Comparison of ENCODE assay signal across 23 cellular contexts in the genomic region with DNA sequence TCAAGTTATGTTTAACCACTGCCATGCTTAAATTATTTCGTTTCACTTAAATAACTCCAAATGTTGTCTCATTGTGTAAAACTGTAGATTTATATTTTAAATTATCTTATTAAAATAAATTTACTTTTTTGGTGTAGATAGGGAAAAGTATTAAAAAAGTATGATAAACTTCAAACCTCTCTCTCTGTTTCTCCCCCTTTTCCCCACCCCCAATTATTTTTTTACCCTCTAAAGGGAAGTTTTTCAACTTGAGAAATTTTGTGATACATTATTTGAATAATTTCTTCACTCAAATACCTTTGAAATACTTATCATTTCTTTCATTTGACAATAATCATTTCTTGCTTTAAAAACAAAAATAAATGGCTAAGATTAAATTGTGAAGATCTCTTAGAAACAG.
DNase-seq lines count a peak whose midpoint lies in the region; ATAC-seq, FAIRE-seq and TF ChIP-seq lines count a peak whose summit lies in the region.
"Had no signal": no experiment of that assay in that cellular context is flagged by ENCODE, and none has a peak within 500 bp of the region (broad histone marks: within the 10 kb centered on the region; RNA-seq: fewer than 3 reads in every experiment).

No MANE protein-coding gene starts in this region.

- 21% methylated on average over 1 of the region's 1 CpG for WGBS in HepG2 (ENCODE audit: low lambda C conversion rate)
- 95% methylated on average over 1 of the region's 1 CpG for WGBS in right lobe of liver (ENCODE audit: insufficient coverage, low coverage, low lambda C conversion rate, missing lambda C conversion rate)

- H3K36me3 ChIP-seq in HepG2 (replicated peaks in 1 of 2; ENCODE audit: control insufficient read depth in 1 of 2, insufficient read depth in 2 of 2, low read length in 2 of 2) (no peaks in the 10 kb centered on the region), right lobe of liver (peaks cover 0 to 11% (median 1%) of the 10 kb centered on the region in 4 donors), kidney (ENCODE audit: control insufficient read depth in 1 of 2, insufficient read depth in 2 of 2, low read length in 2 of 2) (no peaks in the 10 kb centered on the region)
- H3K36me3 ChIP-seq: BLaER1 treated with 17β-estradiol and CSF1 and Interleukin-3, amounts not matched to agents 10 nM and 100 nM had no signal

- in situ Hi-C loops in HepG2 (cut with HindIII; ENCODE audit: extremely low pct_ligation_motif_present, low pct_unique_long_range_greater_than_20kb), result no loop called here

- TF ChIP-seq EP300 in HepG2 (IDR thresholded peaks at IDR 0.05; ENCODE audit: low read depth in 2 of 2, low read length in 2 of 2), result no peak
- TF ChIP-seq EP300 in HepG2 (CRISPR knock-in tag; IDR thresholded peaks at IDR 0.05; ENCODE audit: borderline replicate concordance), result no peak

- DNase-seq in HepG2 (ENCODE audit: low spot score) (no peak), right lobe of liver (no peak), kidney (no peak), NCI-H82 treated with DMSO at 0.1 percent for 48 hours (lab: John Stamatoyannopoulos, UW; ENCODE audit: unreplicated experiment) (no peak), C1 segment of cervical spinal cord (lab: John Stamatoyannopoulos, UW) (no peak)
- DNase-seq: AML-193; CD4-positive, alpha-beta memory T cell; CD4-positive, CD25-positive, alpha-beta regulatory T cell; CD8-positive, alpha-beta memory T cell; COR-L47; DMS 273 treated with DMSO at 0.1 percent for 48 hours; DMS153; DMS53; DMS79; DND-41; EL; GDM1 had no signal

- H3K4me1 ChIP-seq in HepG2 (ENCODE audit: insufficient read depth, low read length) (no peaks in the 10 kb centered on the region), right lobe of liver (no peaks in the 10 kb centered on the region), kidney (ENCODE audit: control insufficient read depth in 1 of 2, insufficient read depth in 1 of 2, low read depth in 1 of 2, low read length in 2 of 2) (no peaks in the 10 kb centered on the region)
- H3K4me1 ChIP-seq: A549; BLaER1 treated with 17β-estradiol and CSF1 and Interleukin-3, amounts not matched to agents 10 nM and 100 nM had no signal

- H3K27ac ChIP-seq in HepG2 (ENCODE audit: extremely low read length, insufficient read depth, low read length) (no peak overlapping the region), right lobe of liver (no peak overlapping the region), kidney (ENCODE audit: low read depth in 2 of 2, low read length in 2 of 2) (no peak overlapping the region)
- H3K27ac ChIP-seq: 22Rv1; A549; BLaER1 treated with 17β-estradiol and CSF1 and Interleukin-3, amounts not matched to agents 10 nM and 100 nM had no signal

- no peaks in the 10 kb centered on the region for H3K79me2 ChIP-seq in HepG2 (ENCODE audit: insufficient read depth, low read length)

- intact Hi-C loops in HepG2 (cut with micrococcal nuclease; ENCODE audit: unreplicated experiment), result no loop called here
- intact Hi-C loops in right lobe of liver (cut with DNase I), result no loop called here
- intact Hi-C loops in kidney (cut with DNase I), result no loop called here

- no peaks in the 10 kb centered on the region for H3K27me3 ChIP-seq in HepG2 (ENCODE audit: control insufficient read depth in 1 of 2, insufficient read depth in 2 of 2, low read length in 2 of 2)
- no peaks in the 10 kb centered on the region for H3K27me3 ChIP-seq in right lobe of liver
- H3K27me3 ChIP-seq: BLaER1 treated with 17β-estradiol and CSF1 and Interleukin-3, amounts not matched to agents 10 nM and 100 nM had no signal

- TF ChIP-seq RAD21 in HepG2 (CRISPR knock-in tag; IDR thresholded peaks at IDR 0.05), result no peak

- TF ChIP-seq CTCF in HepG2 (CRISPR knock-in tag; IDR thresholded peaks at IDR 0.05), result no peak
- TF ChIP-seq CTCF in right lobe of liver (IDR thresholded peaks at IDR 0.05), result no peak
- TF ChIP-seq CTCF in kidney (IDR thresholded peaks at IDR 0.05; ENCODE audit: borderline replicate concordance, extremely low read depth, insufficient read depth), result no peak

- H3K9me3 ChIP-seq in HepG2 (ENCODE audit: low read length) (no peaks in the 10 kb centered on the region), right lobe of liver (no peaks in the 10 kb centered on the region), kidney (ENCODE audit: control insufficient read depth in 1 of 2, low read length in 2 of 2) (no peaks in the 10 kb centered on the region)
- H3K9me3 ChIP-seq: A549 had no signal

- no peak for FAIRE-seq in HepG2 (lab: Jason Lieb, UNC)
- peak; percentile 13 for FAIRE-seq in kidney (lab: Jason Lieb, UNC)
- FAIRE-seq: A549, GM12878, GM12892, GM18507 had no signal

- CTCF ChIA-PET in HepG2 (lab: Yijun Ruan, JAX; ENCODE audit: low intra/inter-chr PET ratio, low total read pairs), result no interaction called here

- POLR2A ChIA-PET in HepG2 (lab: Yijun Ruan, JAX), result no interaction called here

- ATAC-seq in HepG2, result no peak
- no peak for ATAC-seq in right lobe of liver
- ATAC-seq: A549, GM12878 had no signal

- H3K9ac ChIP-seq in HepG2 (ENCODE audit: insufficient read depth, low read depth, low read length), result no peak overlapping the region
- no peak overlapping the region for H3K9ac ChIP-seq in kidney (ENCODE audit: low read length in 2 of 2)
- H3K9ac ChIP-seq: BLaER1 treated with 17β-estradiol and CSF1 and Interleukin-3, amounts not matched to agents 10 nM and 100 nM had no signal

- H4K20me1 ChIP-seq in HepG2 (ENCODE audit: insufficient read depth, low read length), result no peaks in the 10 kb centered on the region
- H4K20me1 ChIP-seq: BLaER1 treated with 17β-estradiol and CSF1 and Interleukin-3, amounts not matched to agents 10 nM and 100 nM had no signal

- TF ChIP-seq POLR2A in HepG2 (IDR thresholded peaks at IDR 0.05; ENCODE audit: insufficient read depth in 1 of 2, low read depth in 2 of 2, low read length in 2 of 2) (no peak), right lobe of liver (IDR thresholded peaks at IDR 0.05) (no peak)

- BruUV-seq in HepG2 (replicated peaks; lab: Mats Ljungman, UMichigan), result no TSS peak

- H2AFZ ChIP-seq in HepG2 (ENCODE audit: low read length), result no peak overlapping the region

- no peak overlapping the region for H3K4me2 ChIP-seq in HepG2 (ENCODE audit: low read depth, low read length)
- H3K4me2 ChIP-seq: A549; BLaER1 treated with 17β-estradiol and CSF1 and Interleukin-3, amounts not matched to agents 10 nM and 100 nM had no signal

- H3K4me3 ChIP-seq in HepG2 (replicated peaks in 1 of 3; ENCODE audit: insufficient read depth in 1 of 3, low read depth in 2 of 3, low read length in 3 of 3) (no peak overlapping the region), right lobe of liver (no peak overlapping the region), kidney (ENCODE audit: low read length in 2 of 2) (no peak overlapping the region)
- H3K4me3 ChIP-seq: A549; BLaER1 treated with 17β-estradiol and CSF1 and Interleukin-3, amounts not matched to agents 10 nM and 100 nM; GM12878 had no signal

TF ChIP-seq in HepG2, 621 proteins besides CTCF, POLR2A, EP300 and RAD21:
- TF ChIP-seq HNRNPK (IDR thresholded peaks at IDR 0.05; ENCODE audit: low read depth, low read length, poor library complexity, severe bottlenecking), result peak; percentile 77
- TF ChIP-seq, protein P1, sequence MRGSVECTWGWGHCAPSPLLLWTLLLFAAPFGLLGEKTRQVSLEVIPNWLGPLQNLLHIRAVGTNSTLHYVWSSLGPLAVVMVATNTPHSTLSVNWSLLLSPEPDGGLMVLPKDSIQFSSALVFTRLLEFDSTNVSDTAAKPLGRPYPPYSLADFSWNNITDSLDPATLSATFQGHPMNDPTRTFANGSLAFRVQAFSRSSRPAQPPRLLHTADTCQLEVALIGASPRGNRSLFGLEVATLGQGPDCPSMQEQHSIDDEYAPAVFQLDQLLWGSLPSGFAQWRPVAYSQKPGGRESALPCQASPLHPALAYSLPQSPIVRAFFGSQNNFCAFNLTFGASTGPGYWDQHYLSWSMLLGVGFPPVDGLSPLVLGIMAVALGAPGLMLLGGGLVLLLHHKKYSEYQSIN (CRISPR knock-in tag; IDR thresholded peaks at IDR 0.05; ENCODE audit: borderline replicate concordance), result no peak
- TF ChIP-seq ZKSCAN1 (IDR thresholded peaks at IDR 0.05; ENCODE audit: low read length), result no peak
- no peak for TF ChIP-seq KAT2B (IDR thresholded peaks at IDR 0.05; ENCODE audit: borderline replicate concordance, low read depth, low read length)
